ENCODE assay signal across 8 cellular contexts in the genomic region with DNA sequence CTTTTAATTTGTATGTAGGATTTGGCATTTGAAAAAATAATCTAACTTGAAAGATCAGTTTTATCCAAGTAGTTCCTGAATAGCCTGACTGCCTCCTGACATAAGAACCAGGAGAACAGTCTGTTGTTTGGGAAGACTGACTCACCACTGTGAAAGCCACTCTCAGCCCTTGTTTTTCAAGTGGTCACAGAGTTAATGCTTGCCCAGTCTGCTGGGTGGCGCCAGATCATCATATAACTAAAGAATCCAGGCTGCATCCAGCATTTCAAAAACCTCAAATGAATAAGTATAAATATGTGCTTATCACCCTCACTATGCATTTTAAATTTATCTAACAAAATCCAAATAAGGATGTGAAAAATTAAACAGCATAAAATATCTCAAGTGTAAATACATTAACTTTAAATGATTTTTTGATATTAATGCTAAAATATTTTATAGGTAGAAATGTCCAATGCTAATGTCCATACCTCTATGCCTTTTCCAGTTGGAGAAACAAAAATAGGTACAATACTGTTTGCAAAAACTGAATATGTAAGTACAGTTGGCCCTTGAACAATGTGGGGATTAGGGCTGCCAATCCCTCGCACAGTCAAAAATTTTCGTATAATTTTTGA.
DNase-seq lines count a peak whose midpoint lies in the region; FAIRE-seq and TF ChIP-seq lines count a peak whose summit lies in the region.

No MANE protein-coding gene starts in this region.

- FAIRE-seq in H54 (lab: Jason Lieb, UNC) (peak; percentile 76), urothelium cell line (lab: Jason Lieb, UNC) (no peak)

- no peaks in the 10 kb centered on the region for H3K4me1 ChIP-seq in effector memory CD4-positive, alpha-beta T cell (ENCODE audit: control insufficient read depth, insufficient read depth, low read length, poor library complexity, severe bottlenecking)

- no peaks in the 10 kb centered on the region for H3K27me3 ChIP-seq in effector memory CD4-positive, alpha-beta T cell (replicated peaks; ENCODE audit: control insufficient read depth, insufficient read depth, low read length, poor library complexity, severe bottlenecking)

- H3K9me3 ChIP-seq in effector memory CD4-positive, alpha-beta T cell (ENCODE audit: control insufficient read depth, low read length) = no peaks in the 10 kb centered on the region

- no peak overlapping the region for H3K4me3 ChIP-seq in effector memory CD4-positive, alpha-beta T cell (ENCODE audit: insufficient read depth, low read depth, low read length, poor library complexity, severe bottlenecking)

- TF ChIP-seq POLR2A in H54 (IDR thresholded peaks at IDR 0.05; ENCODE audit: low read depth, low read length) = no peak

- H3K27ac ChIP-seq in effector memory CD4-positive, alpha-beta T cell (ENCODE audit: insufficient read depth, low read length, poor library complexity, severe bottlenecking) = no peak overlapping the region

- H3K36me3 ChIP-seq in effector memory CD4-positive, alpha-beta T cell (ENCODE audit: control insufficient read depth, insufficient read depth, low read length) = no peaks in the 10 kb centered on the region

- peak; percentile 25 for DNase-seq in COLO668 (lab: John Stamatoyannopoulos, UW; ENCODE audit: unreplicated experiment)
- peak; percentile 43 for DNase-seq in H54 (ENCODE audit: insufficient read length, low spot score)
- DNase-seq in NCI-H345 (lab: John Stamatoyannopoulos, UW) = peak; percentile 46
- DNase-seq in astrocyte of the hippocampus (ENCODE audit: low read depth, low spot score) = peak; percentile 88
- peak; percentile 83 for DNase-seq in inferior parietal cortex (ENCODE audit: extremely low spot score)
- peak; percentile 53 for DNase-seq in urothelium cell line (ENCODE audit: low spot score)
- no peak for DNase-seq in effector memory CD4-positive, alpha-beta T cell
- DNase-seq in activated naive CD4-positive, alpha-beta T cell treated with Interleukin-2 at 50 U/mL for 16 hours = no peak

Comparison
In these comparisons a context has a peak if more than half of its experiments do, and no peak if none do; other contexts are left out.
1. DNase-seq: peak in COLO668 (single experiment), H54 (single experiment), NCI-H345 (single experiment), astrocyte of the hippocampus (single experiment), inferior parietal cortex (single experiment) and urothelium cell line (single experiment); none in effector memory CD4-positive, alpha-beta T cell (0 of 3) and activated naive CD4-positive, alpha-beta T cell treated with Interleukin-2 at 50 U/mL for 16 hours (single experiment).